ENCODE assay signal across 31 cellular contexts in the genomic region with DNA sequence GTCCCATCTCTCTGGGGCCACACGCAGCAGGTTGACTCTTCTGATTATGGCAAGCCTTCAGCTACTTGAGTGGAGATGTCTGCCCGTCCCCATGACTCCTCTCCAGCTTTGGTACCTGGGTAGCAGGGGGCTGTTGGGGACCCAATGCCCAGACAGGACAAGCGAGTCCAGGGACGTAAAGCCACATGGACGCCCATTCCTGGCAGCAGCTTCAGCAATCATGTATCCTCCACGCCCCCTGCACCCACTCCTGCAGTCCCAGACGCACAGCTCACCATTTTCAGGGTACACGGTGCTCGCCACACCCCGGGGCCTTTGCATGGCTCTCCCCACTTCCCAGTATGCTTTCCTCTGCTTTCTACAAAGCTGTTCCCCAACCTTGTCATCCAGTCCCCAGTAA. TPM values are rescaled to one million over a fixed set of nuclear protein-coding genes. Genes with fewer than 3 reads are reported as not detected.
"Had no signal": no experiment of that assay in that cellular context is flagged by ENCODE, and none has a peak within 500 bp of the region (broad histone marks: within the 10 kb centered on the region; RNA-seq: fewer than 3 reads in every experiment).

No MANE protein-coding gene starts in this region.

- H3K4me1 Mint-ChIP-seq: activated naive CD4-positive, alpha-beta T cell treated with anti-CD3 and anti-CD28 coated beads, Interleukin-2, amount 50 U/mL, for 24 hours; IgD-negative memory B cell had no signal

- H3K4me3 Mint-ChIP-seq: activated CD8-positive, alpha-beta T cell treated with anti-CD3 and anti-CD28 coated beads for 36 hours; activated naive CD4-positive, alpha-beta T cell treated with anti-CD3 and anti-CD28 coated beads, Interleukin-2, amount 50 U/mL, for 24 hours; activated T-cell treated with anti-CD3 and anti-CD28 coated beads, Interleukin-2, amount 50 U/mL, for 72 hours; IgD-negative memory B cell had no signal

- DNase-seq: activated CD4-positive, alpha-beta T cell treated with anti-CD3 and anti-CD28 coated beads for 4 hours; activated CD8-positive, alpha-beta memory T cell treated with anti-CD3 and anti-CD28 coated beads, Interleukin-2, amount 50 U/mL, for 4 hours; activated CD8-positive, alpha-beta T cell treated with anti-CD3 and anti-CD28 coated beads for 36 hours; activated naive CD4-positive, alpha-beta T cell; activated T-cell treated with anti-CD3 and anti-CD28 coated beads, Interleukin-2, amount 50 U/mL, for 72 hours; body of pancreas; KG1; NCI-H1048; NCI-H146; NCI-H1930; NCI-H2171; NCI-H2227 treated with DMSO at 0.1 percent for 48 hours; NCI-H446 treated with DMSO at 0.1 percent for 48 hours; NCI-H526; NCI-H82; Right ventricle myocardium superior; RPMI8226; SW 1271 had no signal

- ATAC-seq: activated CD4-positive, CD25-positive, alpha-beta regulatory T cell treated with anti-CD3 and anti-CD28 coated beads, Interleukin-2, amount 50 U/mL, for 24 hours; activated CD8-positive, alpha-beta T cell treated with anti-CD3 and anti-CD28 coated beads for 36 hours; activated T-cell treated with anti-CD3 and anti-CD28 coated beads, Interleukin-2, amount 50 U/mL, for 72 hours; body of pancreas; Panc1; SK-N-SH treated with all-trans-retinoic acid at 6 μM for 48 hours had no signal

- H3K27me3 Mint-ChIP-seq: IgD-negative memory B cell had no signal

- H3K27me3 ChIP-seq: ascending aorta, body of pancreas, SJSA1 had no signal

- H3K36me3 ChIP-seq: ascending aorta, SJSA1 had no signal

- H3K27ac Mint-ChIP-seq: activated CD8-positive, alpha-beta T cell treated with anti-CD3 and anti-CD28 coated beads for 36 hours; activated naive CD4-positive, alpha-beta T cell treated with anti-CD3 and anti-CD28 coated beads, Interleukin-2, amount 50 U/mL, for 24 hours; activated T-cell treated with anti-CD3 and anti-CD28 coated beads, Interleukin-2, amount 50 U/mL, for 72 hours; activated T-helper 2 cell treated with anti-CD3 and anti-CD28 coated beads, Interferon-gamma antibody, Interleukin-2, Interleukin-4, amounts not matched to agents 10 μg/mL and 5 μg/mL and 100 μg/mL, durations not matched to agents 14 hours and 24 hours and 36 hours; IgD-negative memory B cell had no signal

- H3K9me3 ChIP-seq: ascending aorta, body of pancreas, SJSA1 had no signal

- H3K36me3 Mint-ChIP-seq: activated naive CD4-positive, alpha-beta T cell treated with anti-CD3 and anti-CD28 coated beads, Interleukin-2, amount 50 U/mL, for 24 hours; IgD-negative memory B cell had no signal

- H3K27ac ChIP-seq: ascending aorta, body of pancreas, SJSA1 had no signal

- H3K4me3 ChIP-seq: ascending aorta, body of pancreas, SJSA1 had no signal

- H3K4me1 ChIP-seq: ascending aorta, body of pancreas, SJSA1 had no signal

RNA-seq across cellular contexts. Expression of a gene that starts 22.0 kb away (rescaled TPM):
- total RNA-seq: activated CD8-positive, alpha-beta T cell treated with anti-CD3 and anti-CD28 coated beads for 36 hours; activated T-cell treated with anti-CD3 and anti-CD28 coated beads, Interleukin-2, amount 50 U/mL, for 72 hours; activated T-helper 2 cell treated with anti-CD3 and anti-CD28 coated beads, Interferon-gamma antibody, Interleukin-2, Interleukin-4, amounts not matched to agents 10 μg/mL and 5 μg/mL and 100 μg/mL, durations not matched to agents 14 hours and 24 hours and 36 hours; ascending aorta; body of pancreas; bronchial epithelial cell; LHCN-M2; M059J; OCI-LY7; Right ventricle myocardium superior; SJSA1; T-helper 1 cell treated with Interleukin-12 subunit alpha and Interleukin-12 subunit beta and Interleukin-4 antibody, amounts not matched to agents 30 ng/mL and 1 ng/mL, for 36 hours had no signal
- polyA plus RNA-seq: IgD-negative memory B cell had no signal
